Comparison of ENCODE assay signal across 17 cellular contexts in genomic region chr16:89061590-89062380, GRCh38.
"Had no signal": no experiment of that assay in that cellular context is flagged by ENCODE, and none has a peak within 500 bp of the region (broad histone marks: within the 10 kb centered on the region; RNA-seq: fewer than 3 reads in every experiment).

No MANE protein-coding gene starts in this region.

- DNase-seq: activated CD4-positive, alpha-beta T cell treated with anti-CD3 and anti-CD28 coated beads for 1 hour; activated CD4-positive, alpha-beta T cell treated with anti-CD3 and anti-CD28 coated beads, Interleukin-2, amount 50 U/mL, for 4 hours; activated naive CD4-positive, alpha-beta T cell treated with anti-CD3 and anti-CD28 coated beads for 36 hours; activated T-cell treated with anti-CD3 and anti-CD28 coated beads for 4 hours; effector memory CD8-positive, alpha-beta T cell; foreskin keratinocyte; kidney glomerular epithelial cell; pancreas; sigmoid colon; stimulated activated CD4-positive, alpha-beta T cell treated with anti-CD3 and anti-CD28 coated beads, Interleukin-1b, Interleukin-23, amount 100 ng/mL, for 48 hours; T1000 had no signal

- FAIRE-seq: astrocyte, bronchial epithelial cell, pancreas had no signal

- H3K36me3 Mint-ChIP-seq: mesothelial cell of epicardium had no signal

- H3K27me3 ChIP-seq: pancreas, vagina had no signal

- H3K4me1 ChIP-seq: foreskin keratinocyte, pancreas, sigmoid colon, tibial nerve, vagina had no signal

- ATAC-seq: effector memory CD8-positive, alpha-beta T cell; foreskin keratinocyte; pancreas had no signal

- H3K9me3 ChIP-seq: pancreas, sigmoid colon, tibial nerve, vagina had no signal

- H3K36me3 ChIP-seq: pancreas, sigmoid colon, tibial nerve, vagina had no signal

- H3K4me3 Mint-ChIP-seq: activated naive CD4-positive, alpha-beta T cell treated with anti-CD3 and anti-CD28 coated beads for 36 hours; dendritic cell treated with granulocyte-macrophage colony-stimulating factor and Interleukin-4, amounts not matched to agents 40 ng/mL and 50 ng/mL, for 4 days; effector memory CD8-positive, alpha-beta T cell; mesothelial cell of epicardium had no signal

- H3K4me3 ChIP-seq: pancreas, sigmoid colon, tibial nerve, vagina had no signal

- H3K9me3 Mint-ChIP-seq: activated naive CD4-positive, alpha-beta T cell treated with anti-CD3 and anti-CD28 coated beads for 36 hours; dendritic cell treated with granulocyte-macrophage colony-stimulating factor and Interleukin-4, amounts not matched to agents 40 ng/mL and 50 ng/mL, for 4 days; effector memory CD8-positive, alpha-beta T cell; mesothelial cell of epicardium had no signal

- H3K27ac Mint-ChIP-seq: activated naive CD4-positive, alpha-beta T cell treated with anti-CD3 and anti-CD28 coated beads for 36 hours; dendritic cell treated with granulocyte-macrophage colony-stimulating factor and Interleukin-4, amounts not matched to agents 40 ng/mL and 50 ng/mL, for 4 days; mesothelial cell of epicardium had no signal

- H3K27ac ChIP-seq: foreskin keratinocyte, pancreas, sigmoid colon, tibial nerve, vagina had no signal
